In the genomic region with DNA sequence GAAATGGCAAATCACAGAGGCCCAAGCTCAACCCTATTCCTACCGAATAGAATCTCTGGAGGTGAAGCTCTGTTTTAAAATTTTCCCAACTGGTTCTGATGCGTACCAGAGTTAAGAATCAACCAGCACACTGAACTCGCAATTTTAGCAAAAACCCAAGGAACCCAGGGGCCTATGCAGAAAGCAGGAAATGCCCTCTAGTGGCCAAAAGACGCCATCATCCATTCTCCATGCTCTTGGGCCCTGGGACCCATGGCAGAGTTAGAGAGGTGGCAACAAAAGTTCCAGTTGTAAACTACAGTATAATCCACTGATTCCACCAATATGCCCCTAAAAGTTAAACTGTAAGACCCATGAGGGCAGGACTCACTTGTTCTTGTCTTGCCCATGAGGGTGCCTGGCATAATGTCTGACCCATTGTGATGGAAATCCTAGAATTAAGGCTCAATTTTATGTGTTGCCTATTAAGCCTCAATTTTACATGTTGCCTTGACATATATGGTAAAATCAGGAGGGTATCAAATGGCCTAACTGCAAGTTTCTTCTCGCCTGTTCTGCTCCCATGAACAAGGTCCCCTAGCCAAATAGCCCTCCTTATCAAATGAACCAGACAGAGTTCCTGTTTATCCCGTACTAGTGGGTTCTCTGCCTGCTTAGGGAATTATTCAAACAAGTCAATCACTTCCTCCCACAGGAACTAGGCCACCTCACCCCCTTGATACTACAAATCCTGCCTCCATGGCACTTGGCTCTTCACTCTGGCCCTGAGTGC, we compare ENCODE assay signal across 8 cellular contexts.
DNase-seq lines count a peak whose midpoint lies in the region; ATAC-seq and TF ChIP-seq lines count a peak whose summit lies in the region.

No MANE protein-coding gene starts in this region.

- no peaks in the 10 kb centered on the region for H3K4me1 Mint-ChIP-seq in activated B cell treated with CpG ODN at 0.5 μM for 24 hours
- H3K4me1 Mint-ChIP-seq in central memory CD8-positive, alpha-beta T cell = no peaks in the 10 kb centered on the region

- no peaks in the 10 kb centered on the region for H3K36me3 Mint-ChIP-seq in activated B cell treated with CpG ODN at 0.5 μM for 24 hours (ENCODE audit: low read depth)
- no peaks in the 10 kb centered on the region for H3K36me3 Mint-ChIP-seq in central memory CD8-positive, alpha-beta T cell (ENCODE audit: insufficient read depth)

- no peak overlapping the region for H3K4me3 Mint-ChIP-seq in activated B cell treated with CpG ODN at 0.5 μM for 24 hours
- H3K4me3 Mint-ChIP-seq in central memory CD8-positive, alpha-beta T cell = no peak overlapping the region

- POLR2A ChIA-PET in activated B cell treated with CpG ODN at 0.5 μM for 24 hours (lab: Charles Lee) = no interaction called here

- no peaks in the 10 kb centered on the region for H3K9me3 Mint-ChIP-seq in activated B cell treated with CpG ODN at 0.5 μM for 24 hours
- no peaks in the 10 kb centered on the region for H3K9me3 Mint-ChIP-seq in central memory CD8-positive, alpha-beta T cell

- CTCF ChIA-PET in activated B cell treated with CpG ODN at 0.5 μM for 24 hours (lab: Charles Lee) = interaction anchor here (0.6 to 1.9 kb wide), 10 partner anchors 18 to 241 kb away, joined by 3 to 13 read pairs (median 5); no protein-coding TSS in a partner anchor

- ATAC-seq in HG02973 (IDR thresholded peaks at IDR 0.05; ENCODE audit: unreplicated experiment) = peak; percentile 85
- ATAC-seq in activated B cell treated with CpG ODN at 0.5 μM for 24 hours (ENCODE audit: low read depth) = peak; percentile 79
- peak; percentile 64 for ATAC-seq in central memory CD8-positive, alpha-beta T cell (replicated peaks; ENCODE audit: extremely low read depth, poor library complexity, severe bottlenecking)

- no peak for TF ChIP-seq CTCF in activated B cell treated with CpG ODN at 0.5 μM for 24 hours (IDR thresholded peaks at IDR 0.05)

- intact Hi-C loops in activated B cell treated with CpG ODN at 0.5 μM for 24 hours (cut with micrococcal nuclease) = loop anchor here (1.0 to 5.0 kb wide), 4 partner anchors 138 to 240 kb away; partner anchors contain the start of gene CPM

- peak; percentile 43 for DNase-seq in activated gamma-delta T cell treated with Interleukin-2 at 50 U/mL for 16 hours
- no peak for DNase-seq in activated gamma-delta T cell (lab: John Stamatoyannopoulos, UW)
- peak; percentile 20 for DNase-seq in NCI-H2171 (lab: John Stamatoyannopoulos, UW)
- DNase-seq in activated B cell treated with CpG ODN at 0.5 μM for 24 hours = peak; percentile 20
- peak; percentile 21 to 34 for DNase-seq in central memory CD8-positive, alpha-beta T cell (ENCODE audit: low spot score in 2 of 2)
- peak; percentile 81 for DNase-seq in left kidney (ENCODE audit: low read depth, low spot score)
- DNase-seq in stimulated activated CD4-positive, alpha-beta T cell treated with anti-CD3 and anti-CD28 coated beads, Interleukin-4, amount 100 ng/mL, for 48 hours (ENCODE audit: low read depth in 2 of 2) = peak; percentile 50 to 57

- no peak overlapping the region for H3K27ac Mint-ChIP-seq in activated B cell treated with CpG ODN at 0.5 μM for 24 hours
- H3K27ac Mint-ChIP-seq in central memory CD8-positive, alpha-beta T cell (ENCODE audit: low read depth) = no peak overlapping the region

- peaks cover 7% of the 10 kb centered on the region for H3K27me3 Mint-ChIP-seq in activated B cell treated with CpG ODN at 0.5 μM for 24 hours
- H3K27me3 Mint-ChIP-seq in central memory CD8-positive, alpha-beta T cell = peaks cover 32% of the 10 kb centered on the region
